Comparison of ENCODE assay signal across 10 cellular contexts in the genomic region with DNA sequence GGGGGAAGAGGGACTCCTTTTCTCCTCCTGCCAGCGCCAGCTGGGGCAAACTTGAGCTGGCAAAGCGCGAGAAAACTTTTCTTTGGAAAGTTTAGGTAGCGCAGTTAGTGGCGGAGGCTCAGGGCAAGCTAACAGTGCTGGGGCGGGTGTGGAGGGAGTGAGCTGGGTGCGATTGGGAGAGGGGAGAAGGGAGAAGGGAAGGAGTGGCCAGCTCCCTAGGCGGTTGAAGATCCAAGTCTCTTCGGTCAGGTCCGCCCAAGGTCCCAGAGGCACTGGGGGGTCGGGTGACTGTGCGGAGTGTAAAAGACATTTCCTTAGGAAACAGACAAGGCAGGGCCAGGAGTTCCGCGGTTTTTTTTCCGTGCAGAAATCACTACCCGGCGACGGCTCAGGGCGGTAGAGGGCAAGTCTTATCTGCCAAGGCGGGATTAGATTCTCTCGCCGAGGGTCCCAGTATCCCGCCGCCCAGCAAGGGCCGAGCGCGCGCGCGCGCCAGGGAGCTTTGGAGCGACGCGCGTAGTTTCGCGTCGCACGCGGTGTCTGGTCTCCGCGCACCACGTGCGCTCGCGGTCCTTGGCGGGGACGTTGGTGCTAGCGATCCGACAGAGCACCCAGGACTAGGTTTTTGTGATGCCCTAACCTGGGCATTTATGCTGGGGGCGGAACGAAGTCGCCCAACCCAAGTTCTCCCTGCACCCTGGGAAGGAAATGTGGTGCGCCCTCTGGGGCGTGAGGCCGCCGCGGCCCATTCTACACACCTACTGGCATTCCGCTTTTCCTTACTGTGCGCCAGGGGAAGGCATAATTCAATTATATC. TPM values are rescaled to one million over a fixed set of nuclear protein-coding genes. Genes with fewer than 3 reads are reported as not detected.
A peak's percentile ranks its signal among the peaks of the same experiment; 100 is the strongest.
DNase-seq lines count a peak whose midpoint lies in the region; ATAC-seq and TF ChIP-seq lines count a peak whose summit lies in the region.
"Had no signal": no experiment of that assay in that cellular context is flagged by ENCODE, and none has a peak within 500 bp of the region (broad histone marks: within the 10 kb centered on the region; RNA-seq: fewer than 3 reads in every experiment).

No MANE protein-coding gene starts in this region.

- no peak overlapping the region for H3K4me3 Mint-ChIP-seq in endodermal cell

- WGBS in endodermal cell (ENCODE audit: insufficient coverage in 1 of 2, insufficient read length in 1 of 2), 2 experiments, result 0% methylated on average over 23 to 60 of the region's 60 CpGs
- 0 to 1% methylated on average over 52 to 60 of the region's 60 CpGs for WGBS in lower leg skin, 2 donors
- 5% methylated on average over 60 of the region's 60 CpGs for WGBS in thymus

- H3K27me3 Mint-ChIP-seq in endodermal cell (ENCODE audit: insufficient read depth), result no peaks in the 10 kb centered on the region

- no peaks in the 10 kb centered on the region for H3K9me3 Mint-ChIP-seq in endodermal cell
- H3K9me3 Mint-ChIP-seq: memory B cell had no signal

- no peak for ATAC-seq in GM19455 (IDR thresholded peaks at IDR 0.05; ENCODE audit: unreplicated experiment)
- ATAC-seq: HCT116 had no signal

- H3K27ac Mint-ChIP-seq in endodermal cell, result no peak overlapping the region
- H3K27ac Mint-ChIP-seq: memory B cell had no signal

- no peak for TF ChIP-seq POLR2A in lower leg skin (IDR thresholded peaks at IDR 0.05)

- H3K4me1 Mint-ChIP-seq in endodermal cell, result peaks cover 39% of the 10 kb centered on the region

- peak; percentile 42 for TF ChIP-seq CTCF in endodermal cell (conservative IDR thresholded peaks at IDR 0.05)
- TF ChIP-seq CTCF in lower leg skin (IDR thresholded peaks at IDR 0.05), result no peak

- H3K4me1 ChIP-seq in endodermal cell (ENCODE audit: control insufficient read depth, insufficient read depth, low read length) (peaks cover 11% of the 10 kb centered on the region), thymus (ENCODE audit: control insufficient read depth, insufficient read depth, low read length) (no peaks in the 10 kb centered on the region)

- intact Hi-C loops in lower leg skin (cut with DNase I; ENCODE audit: low total_unique reads), result no loop called here

- H3K27me3 ChIP-seq in endodermal cell (ENCODE audit: control insufficient read depth, insufficient read depth, low read length, poor library complexity, severe bottlenecking), result peaks cover 100% of the 10 kb centered on the region
- H3K27me3 ChIP-seq in thymus (ENCODE audit: control insufficient read depth, insufficient read depth), result peaks cover 80% of the 10 kb centered on the region

- no peaks in the 10 kb centered on the region for H3K36me3 ChIP-seq in endodermal cell (ENCODE audit: control insufficient read depth, insufficient read depth, low read length)
- no peaks in the 10 kb centered on the region for H3K36me3 ChIP-seq in thymus (ENCODE audit: control insufficient read depth, insufficient read depth)

- DNase-seq in NCI-H446 treated with DMSO at 0.1 percent for 48 hours (lab: John Stamatoyannopoulos, UW) (peak; percentile 100), endodermal cell (peak; percentile 88), lower leg skin (ENCODE audit: low spot score in 2 of 2) (peak in 1 of 2 donors; percentile 85), GDM1 (lab: John Stamatoyannopoulos, UW) (no peak), activated gamma-delta T cell treated with Interleukin-2 at 50 U/mL for 16 hours (no peak)
- DNase-seq: T-helper 9 cell had no signal

- H3K9me3 ChIP-seq in endodermal cell (ENCODE audit: control insufficient read depth, low read length), result no peaks in the 10 kb centered on the region
- no peaks in the 10 kb centered on the region for H3K9me3 ChIP-seq in thymus (ENCODE audit: control insufficient read depth)

- H3K9ac ChIP-seq in endodermal cell (ENCODE audit: extremely low read depth, low read length, poor library complexity, severe bottlenecking), result peak overlapping the region; percentile 14

- no peaks in the 10 kb centered on the region for H3K36me3 Mint-ChIP-seq in endodermal cell (ENCODE audit: low read depth)
- H3K36me3 Mint-ChIP-seq: memory B cell had no signal

- H3K4me3 ChIP-seq in endodermal cell (ENCODE audit: low read length), result peak overlapping the region; percentile 83
- H3K4me3 ChIP-seq in lower leg skin (ENCODE audit: low read depth, poor library complexity, severe bottlenecking), result peak overlapping the region; percentile 27
- H3K4me3 ChIP-seq in thymus (ENCODE audit: low read length), result no peak overlapping the region

- H3K27ac ChIP-seq in endodermal cell (ENCODE audit: low read depth, low read length), result no peak overlapping the region
- H3K27ac ChIP-seq in thymus (ENCODE audit: low read depth), result peak overlapping the region; percentile 64

RNA-seq across cellular contexts. Expression of a gene that starts 33.7 kb away (rescaled TPM):
- total RNA-seq in endodermal cell, result 10 to 100 TPM in 1 of 2 donors, 1 to 10 TPM in 1; 5.3 to 14.1 TPM
- 5.5 TPM for polyA plus RNA-seq in endodermal cell (2013, experiment 1 of 2)
- polyA plus RNA-seq in endodermal cell (2013, experiment 2 of 2), result 6.1 TPM
- 100 to 1,000 TPM in 1 of 4 donors, 10 to 100 TPM in 3; 68.2 to 145 (median 78.6) TPM for total RNA-seq in lower leg skin
- 12.4 TPM for polyA plus RNA-seq in thymus

Comparison
In these comparisons a context has a peak if more than half of its experiments do, and no peak if none do; other contexts are left out.
1. DNase-seq: peak in NCI-H446 treated with DMSO at 0.1 percent for 48 hours (single experiment) and endodermal cell (single experiment); none in GDM1 (single experiment) and activated gamma-delta T cell treated with Interleukin-2 at 50 U/mL for 16 hours (single experiment).
2. RNA of a gene that starts 33.7 kb away (total RNA-seq): 68.2 to 145 TPM in lower leg skin; 5.3 to 14.1 TPM in endodermal cell; every median in the first group is over 4 times any median in the second.